1 cellular context compared by ENCODE assay signal in the genomic region with DNA sequence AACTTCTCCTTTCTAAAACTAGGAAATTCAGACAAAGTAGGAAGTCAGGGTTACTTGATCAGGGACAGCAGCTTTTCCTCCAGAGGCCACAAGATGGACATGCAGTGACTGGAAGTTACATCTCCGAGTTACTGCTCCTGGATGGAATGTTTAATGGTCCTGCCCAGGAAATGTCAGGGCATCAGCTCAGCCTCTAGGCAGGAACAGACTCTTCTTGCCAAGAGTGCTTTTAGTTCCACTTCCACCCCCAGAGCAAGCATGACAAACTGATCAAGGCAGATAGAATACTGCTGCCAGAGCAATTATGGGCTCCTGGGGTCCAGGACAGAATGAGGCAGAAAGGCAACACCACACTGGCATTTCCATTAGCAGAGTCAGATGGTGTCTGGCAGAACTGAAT.
TF ChIP-seq lines count a peak whose summit lies in the region.

No MANE protein-coding gene starts in this region.

TF ChIP-seq in GM23338, 12 proteins besides CTCF, POLR2A, EP300 and RAD21 (continued from another document):
- TF ChIP-seq, protein P1, sequence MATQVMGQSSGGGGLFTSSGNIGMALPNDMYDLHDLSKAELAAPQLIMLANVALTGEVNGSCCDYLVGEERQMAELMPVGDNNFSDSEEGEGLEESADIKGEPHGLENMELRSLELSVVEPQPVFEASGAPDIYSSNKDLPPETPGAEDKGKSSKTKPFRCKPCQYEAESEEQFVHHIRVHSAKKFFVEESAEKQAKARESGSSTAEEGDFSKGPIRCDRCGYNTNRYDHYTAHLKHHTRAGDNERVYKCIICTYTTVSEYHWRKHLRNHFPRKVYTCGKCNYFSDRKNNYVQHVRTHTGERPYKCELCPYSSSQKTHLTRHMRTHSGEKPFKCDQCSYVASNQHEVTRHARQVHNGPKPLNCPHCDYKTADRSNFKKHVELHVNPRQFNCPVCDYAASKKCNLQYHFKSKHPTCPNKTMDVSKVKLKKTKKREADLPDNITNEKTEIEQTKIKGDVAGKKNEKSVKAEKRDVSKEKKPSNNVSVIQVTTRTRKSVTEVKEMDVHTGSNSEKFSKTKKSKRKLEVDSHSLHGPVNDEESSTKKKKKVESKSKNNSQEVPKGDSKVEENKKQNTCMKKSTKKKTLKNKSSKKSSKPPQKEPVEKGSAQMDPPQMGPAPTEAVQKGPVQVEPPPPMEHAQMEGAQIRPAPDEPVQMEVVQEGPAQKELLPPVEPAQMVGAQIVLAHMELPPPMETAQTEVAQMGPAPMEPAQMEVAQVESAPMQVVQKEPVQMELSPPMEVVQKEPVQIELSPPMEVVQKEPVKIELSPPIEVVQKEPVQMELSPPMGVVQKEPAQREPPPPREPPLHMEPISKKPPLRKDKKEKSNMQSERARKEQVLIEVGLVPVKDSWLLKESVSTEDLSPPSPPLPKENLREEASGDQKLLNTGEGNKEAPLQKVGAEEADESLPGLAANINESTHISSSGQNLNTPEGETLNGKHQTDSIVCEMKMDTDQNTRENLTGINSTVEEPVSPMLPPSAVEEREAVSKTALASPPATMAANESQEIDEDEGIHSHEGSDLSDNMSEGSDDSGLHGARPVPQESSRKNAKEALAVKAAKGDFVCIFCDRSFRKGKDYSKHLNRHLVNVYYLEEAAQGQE (IDR thresholded peaks at IDR 0.05; ENCODE audit: unreplicated experiment) = no peak
- TF ChIP-seq EZH2 (IDR thresholded peaks at IDR 0.05; ENCODE audit: low read depth, unreplicated experiment) (no peak), NANOG (IDR thresholded peaks at IDR 0.05; ENCODE audit: borderline replicate concordance) (no peak), CREB1 (CRISPR knock-in tag; IDR thresholded peaks at IDR 0.05; ENCODE audit: low read depth) (no peak), JUNB (IDR thresholded peaks at IDR 0.05; ENCODE audit: unreplicated experiment) (no peak), EZH2phosphoT487 (IDR thresholded peaks at IDR 0.05; ENCODE audit: unreplicated experiment) (no peak), ZNF114 (CRISPR knock-in tag; IDR thresholded peaks at IDR 0.05) (no peak), STAT1 (IDR thresholded peaks at IDR 0.05; ENCODE audit: unreplicated experiment) (no peak)
- TF ChIP-seq, protein P2, sequence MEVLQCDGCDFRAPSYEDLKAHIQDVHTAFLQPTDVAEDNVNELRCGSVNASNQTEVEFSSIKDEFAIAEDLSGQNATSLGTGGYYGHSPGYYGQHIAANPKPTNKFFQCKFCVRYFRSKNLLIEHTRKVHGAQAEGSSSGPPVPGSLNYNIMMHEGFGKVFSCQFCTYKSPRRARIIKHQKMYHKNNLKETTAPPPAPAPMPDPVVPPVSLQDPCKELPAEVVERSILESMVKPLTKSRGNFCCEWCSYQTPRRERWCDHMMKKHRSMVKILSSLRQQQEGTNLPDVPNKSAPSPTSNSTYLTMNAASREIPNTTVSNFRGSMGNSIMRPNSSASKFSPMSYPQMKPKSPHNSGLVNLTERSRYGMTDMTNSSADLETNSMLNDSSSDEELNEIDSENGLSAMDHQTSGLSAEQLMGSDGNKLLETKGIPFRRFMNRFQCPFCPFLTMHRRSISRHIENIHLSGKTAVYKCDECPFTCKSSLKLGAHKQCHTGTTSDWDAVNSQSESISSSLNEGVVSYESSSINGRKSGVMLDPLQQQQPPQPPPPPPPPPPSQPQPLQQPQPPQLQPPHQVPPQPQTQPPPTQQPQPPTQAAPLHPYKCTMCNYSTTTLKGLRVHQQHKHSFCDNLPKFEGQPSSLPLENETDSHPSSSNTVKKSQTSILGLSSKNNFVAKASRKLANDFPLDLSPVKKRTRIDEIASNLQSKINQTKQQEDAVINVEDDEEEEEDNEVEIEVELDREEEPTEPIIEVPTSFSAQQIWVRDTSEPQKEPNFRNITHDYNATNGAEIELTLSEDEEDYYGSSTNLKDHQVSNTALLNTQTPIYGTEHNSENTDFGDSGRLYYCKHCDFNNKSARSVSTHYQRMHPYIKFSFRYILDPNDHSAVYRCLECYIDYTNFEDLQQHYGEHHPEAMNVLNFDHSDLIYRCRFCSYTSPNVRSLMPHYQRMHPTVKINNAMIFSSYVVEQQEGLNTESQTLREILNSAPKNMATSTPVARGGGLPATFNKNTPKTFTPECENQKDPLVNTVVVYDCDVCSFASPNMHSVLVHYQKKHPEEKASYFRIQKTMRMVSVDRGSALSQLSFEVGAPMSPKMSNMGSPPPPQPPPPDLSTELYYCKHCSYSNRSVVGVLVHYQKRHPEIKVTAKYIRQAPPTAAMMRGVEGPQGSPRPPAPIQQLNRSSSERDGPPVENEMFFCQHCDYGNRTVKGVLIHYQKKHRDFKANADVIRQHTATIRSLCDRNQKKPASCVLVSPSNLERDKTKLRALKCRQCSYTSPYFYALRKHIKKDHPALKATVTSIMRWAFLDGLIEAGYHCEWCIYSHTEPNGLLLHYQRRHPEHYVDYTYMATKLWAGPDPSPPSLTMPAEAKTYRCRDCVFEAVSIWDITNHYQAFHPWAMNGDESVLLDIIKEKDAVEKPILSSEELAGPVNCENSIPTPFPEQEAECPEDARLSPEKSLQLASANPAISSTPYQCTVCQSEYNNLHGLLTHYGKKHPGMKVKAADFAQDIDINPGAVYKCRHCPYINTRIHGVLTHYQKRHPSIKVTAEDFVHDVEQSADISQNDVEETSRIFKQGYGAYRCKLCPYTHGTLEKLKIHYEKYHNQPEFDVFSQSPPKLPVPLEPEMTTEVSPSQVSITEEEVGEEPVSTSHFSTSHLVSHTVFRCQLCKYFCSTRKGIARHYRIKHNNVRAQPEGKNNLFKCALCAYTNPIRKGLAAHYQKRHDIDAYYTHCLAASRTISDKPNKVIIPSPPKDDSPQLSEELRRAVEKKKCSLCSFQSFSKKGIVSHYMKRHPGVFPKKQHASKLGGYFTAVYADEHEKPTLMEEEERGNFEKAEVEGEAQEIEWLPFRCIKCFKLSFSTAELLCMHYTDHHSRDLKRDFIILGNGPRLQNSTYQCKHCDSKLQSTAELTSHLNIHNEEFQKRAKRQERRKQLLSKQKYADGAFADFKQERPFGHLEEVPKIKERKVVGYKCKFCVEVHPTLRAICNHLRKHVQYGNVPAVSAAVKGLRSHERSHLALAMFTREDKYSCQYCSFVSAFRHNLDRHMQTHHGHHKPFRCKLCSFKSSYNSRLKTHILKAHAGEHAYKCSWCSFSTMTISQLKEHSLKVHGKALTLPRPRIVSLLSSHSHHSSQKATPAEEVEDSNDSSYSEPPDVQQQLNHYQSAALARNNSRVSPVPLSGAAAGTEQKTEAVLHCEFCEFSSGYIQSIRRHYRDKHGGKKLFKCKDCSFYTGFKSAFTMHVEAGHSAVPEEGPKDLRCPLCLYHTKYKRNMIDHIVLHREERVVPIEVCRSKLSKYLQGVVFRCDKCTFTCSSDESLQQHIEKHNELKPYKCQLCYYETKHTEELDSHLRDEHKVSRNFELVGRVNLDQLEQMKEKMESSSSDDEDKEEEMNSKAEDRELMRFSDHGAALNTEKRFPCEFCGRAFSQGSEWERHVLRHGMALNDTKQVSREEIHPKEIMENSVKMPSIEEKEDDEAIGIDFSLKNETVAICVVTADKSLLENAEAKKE (CRISPR knock-in tag; IDR thresholded peaks at IDR 0.05) = no peak
